In the genomic region with DNA sequence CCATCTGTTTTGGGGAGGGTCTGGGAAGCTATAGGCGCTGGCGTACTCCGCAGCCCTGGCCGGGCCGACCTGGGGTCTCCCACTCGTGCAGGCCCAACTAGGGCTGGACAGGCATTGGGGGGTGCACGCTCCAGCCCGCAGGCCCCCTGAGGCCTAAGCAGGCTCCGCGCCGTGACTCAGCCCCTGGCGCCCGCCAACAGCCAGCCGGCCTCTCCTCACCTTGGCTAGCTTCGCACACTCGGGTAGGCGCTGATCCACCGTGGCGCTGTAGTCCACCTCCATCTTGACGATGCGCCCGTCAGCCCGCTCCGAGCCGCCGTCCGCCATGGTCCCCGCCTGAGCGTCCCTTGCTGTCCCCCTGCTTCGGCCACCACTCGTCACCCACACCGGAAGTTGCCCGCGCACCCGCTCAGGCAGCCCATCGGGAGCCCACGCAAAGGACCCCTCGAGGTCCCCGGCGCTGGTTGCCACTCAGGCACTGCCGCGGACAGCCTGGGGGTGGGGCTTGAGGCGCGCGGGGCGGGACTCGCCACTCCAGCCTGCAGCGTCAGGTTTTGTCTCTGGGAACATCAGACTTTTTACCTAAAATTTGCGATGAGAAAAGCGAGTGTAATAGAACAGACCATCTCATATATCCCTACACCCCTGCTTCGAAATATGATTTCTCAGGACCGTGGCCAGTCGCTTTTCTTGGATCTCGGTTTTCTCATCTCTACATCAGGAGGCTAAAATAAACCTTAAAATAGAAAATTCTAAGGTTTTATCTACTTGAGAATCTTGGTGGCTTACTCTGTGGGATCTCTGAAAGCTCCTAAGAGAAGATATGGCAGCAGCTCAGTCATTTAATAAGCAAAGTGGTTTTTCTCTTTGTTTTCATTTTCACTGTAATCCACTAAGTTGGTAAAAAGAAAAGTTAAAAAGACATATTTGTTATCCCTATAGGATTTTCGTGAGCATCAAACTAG, we compare ENCODE assay signal across 8 cellular contexts. TPM values are rescaled to one million over a fixed set of nuclear protein-coding genes. Genes with fewer than 3 reads are reported as not detected.
DNase-seq lines count a peak whose midpoint lies in the region; ATAC-seq and TF ChIP-seq lines count a peak whose summit lies in the region.

Gene PSMD12, minus strand, starts transcription at position 385 of the 965 bp plus-strand sequence. Its CDS starts 58 bp downstream, at position 327.

- no peaks in the 10 kb centered on the region for H3K27me3 ChIP-seq in left ventricle myocardium inferior (ENCODE audit: low read depth)
- H3K27me3 ChIP-seq in psoas muscle (ENCODE audit: insufficient read depth in 3 of 3, low read length in 2 of 3): no peaks in the 10 kb centered on the region

- peaks cover 39% of the 10 kb centered on the region for H3K4me1 Mint-ChIP-seq in T-helper 1 cell treated with Interleukin-12 subunit alpha and Interleukin-12 subunit beta and Interleukin-4 antibody, amounts not matched to agents 30 μg/mL and 1 μg/mL, for 36 hours (ENCODE audit: low read depth)

- no peaks in the 10 kb centered on the region for H3K9me3 Mint-ChIP-seq in T-helper 1 cell treated with Interleukin-12 subunit alpha and Interleukin-12 subunit beta and Interleukin-4 antibody, amounts not matched to agents 30 μg/mL and 1 μg/mL, for 36 hours

- peak; percentile 74 for DNase-seq in NCI-H146 treated with DMSO at 0.1 percent for 48 hours (lab: John Stamatoyannopoulos, UW; ENCODE audit: unreplicated experiment)
- peak; percentile 81 for DNase-seq in amniotic stem cell (lab: John Stamatoyannopoulos, UW)
- DNase-seq in left ventricle myocardium inferior: peak; percentile 95
- peak; percentile 95 to 97 for DNase-seq in psoas muscle

- H3K4me1 ChIP-seq in left ventricle myocardium inferior (peaks cover 55% of the 10 kb centered on the region), psoas muscle (peaks cover 34% of the 10 kb centered on the region), urinary bladder (ENCODE audit: insufficient read depth) (peaks cover 3% of the 10 kb centered on the region)

- H3K27ac Mint-ChIP-seq in T-helper 1 cell treated with Interleukin-12 subunit alpha and Interleukin-12 subunit beta and Interleukin-4 antibody, amounts not matched to agents 30 μg/mL and 1 μg/mL, for 36 hours: peak within 1 kb of the TSS; percentile 95

- H3K9me3 ChIP-seq in left ventricle myocardium inferior (replicated peaks) (no peaks in the 10 kb centered on the region), psoas muscle (no peaks in the 10 kb centered on the region)

- H3K4me3 Mint-ChIP-seq in T-helper 1 cell treated with Interleukin-12 subunit alpha and Interleukin-12 subunit beta and Interleukin-4 antibody, amounts not matched to agents 30 μg/mL and 1 μg/mL, for 36 hours: peak within 1 kb of the TSS; percentile 96

- H3K27me3 Mint-ChIP-seq in T-helper 1 cell treated with Interleukin-12 subunit alpha and Interleukin-12 subunit beta and Interleukin-4 antibody, amounts not matched to agents 30 μg/mL and 1 μg/mL, for 36 hours (ENCODE audit: low read depth): no peaks in the 10 kb centered on the region

- H3K4me3 ChIP-seq in left ventricle myocardium inferior (peak within 1 kb of the TSS; percentile 95), psoas muscle (peak within 1 kb of the TSS; percentile 81), urinary bladder (ENCODE audit: low read depth, low read length) (peak within 1 kb of the TSS; percentile 79)

- TF ChIP-seq POLR2A in GM15510 (IDR thresholded peaks at IDR 0.05; ENCODE audit: borderline replicate concordance, extremely low read depth, insufficient read length): peak; percentile 92

- H3K27ac ChIP-seq in left ventricle myocardium inferior (replicated peaks): peak within 1 kb of the TSS; percentile 96
- peak within 1 kb of the TSS; percentile 97 for H3K27ac ChIP-seq in psoas muscle
- peak within 1 kb of the TSS; percentile 96 for H3K27ac ChIP-seq in urinary bladder (ENCODE audit: low read depth)

- H3K36me3 Mint-ChIP-seq in T-helper 1 cell treated with Interleukin-12 subunit alpha and Interleukin-12 subunit beta and Interleukin-4 antibody, amounts not matched to agents 30 μg/mL and 1 μg/mL, for 36 hours (ENCODE audit: low read depth): peaks cover 13% of the 10 kb centered on the region

- H3K36me3 ChIP-seq in left ventricle myocardium inferior: peaks cover 4% of the 10 kb centered on the region
- peaks cover 0 to 7% of the 10 kb centered on the region in 2 donors for H3K36me3 ChIP-seq in psoas muscle (ENCODE audit: insufficient read depth in 1 of 2, low read depth in 1 of 2)
- H3K36me3 ChIP-seq in urinary bladder (ENCODE audit: insufficient read depth): no peaks in the 10 kb centered on the region

- intact Hi-C loops in left ventricle myocardium inferior (cut with micrococcal nuclease): no loop called here
- intact Hi-C loops in psoas muscle (cut with DNase I): loop anchor here (10.0 kb wide), 2 partner anchors 458 to 738 kb away; partner anchors contain the start of gene BPTF (in 1 of the 2)

- 1 to 2% (median 1%) methylated on average over 46 to 55 of the region's 55 CpGs for WGBS in psoas muscle, 3 donors
- 1% methylated on average over 55 of the region's 55 CpGs for WGBS in urinary bladder

- TF ChIP-seq CTCF in left ventricle myocardium inferior (IDR thresholded peaks at IDR 0.05; ENCODE audit: borderline replicate concordance): no peak
- no peak for TF ChIP-seq CTCF in psoas muscle (IDR thresholded peaks at IDR 0.05)

- ATAC-seq in HG02852 (IDR thresholded peaks at IDR 0.05; ENCODE audit: unreplicated experiment) (peak; percentile 76), psoas muscle (peak; percentile 93 to 98 (median 96))

RNA-seq across cellular contexts. Expression of gene PSMD12, which starts in this region (rescaled TPM):
- total RNA-seq in left ventricle myocardium inferior (45.0 TPM), psoas muscle (100 to 1,000 TPM in 3 of 4 donors, 10 to 100 TPM in 1; 66.6 to 161 (median 111) TPM), urinary bladder (48.0 TPM)
- polyA plus RNA-seq in psoas muscle (100 to 1,000 TPM in 2 of 3 donors, 10 to 100 TPM in 1; 78.7 to 281 (median 158) TPM), urinary bladder (21.1 TPM)

Comparison
In these comparisons a context has a peak if more than half of its experiments do, and no peak if none do; other contexts are left out.
1. Peak in every context shown above with its lines: DNase-seq, ATAC-seq, H3K4me3 ChIP-seq and H3K27ac ChIP-seq.